ENCODE assay signal across 21 cellular contexts in genomic region chr5:90368454-90369246, GRCh38. TPM values are rescaled to one million over a fixed set of nuclear protein-coding genes. Genes with fewer than 3 reads are reported as not detected.
A peak's percentile ranks its signal among the peaks of the same experiment; 100 is the strongest.
DNase-seq lines count a peak whose midpoint lies in the region; ATAC-seq and TF ChIP-seq lines count a peak whose summit lies in the region.
"Had no signal": no experiment of that assay in that cellular context is flagged by ENCODE, and none has a peak within 500 bp of the region (broad histone marks: within the 10 kb centered on the region; RNA-seq: fewer than 3 reads in every experiment).

No MANE protein-coding gene starts in this region.

- no peaks in the 10 kb centered on the region for H3K9me3 ChIP-seq in right atrium auricular region
- H3K9me3 ChIP-seq: SJCRH30 had no signal

- no peak overlapping the region for H3K27ac Mint-ChIP-seq in natural killer cell
- H3K27ac Mint-ChIP-seq: CD4-positive, alpha-beta T cell had no signal

- no peaks in the 10 kb centered on the region for H3K36me3 Mint-ChIP-seq in natural killer cell

- no peak overlapping the region for H3K4me3 Mint-ChIP-seq in natural killer cell
- H3K4me3 Mint-ChIP-seq: CD4-positive, alpha-beta T cell had no signal

- H3K27me3 ChIP-seq in right atrium auricular region: no peaks in the 10 kb centered on the region
- H3K27me3 ChIP-seq: SJCRH30 had no signal

- no peaks in the 10 kb centered on the region for H3K4me1 ChIP-seq in right atrium auricular region
- H3K4me1 ChIP-seq: A549, heart right ventricle, parathyroid adenoma, SJCRH30 had no signal

- H3K9me3 Mint-ChIP-seq in natural killer cell: peaks cover 0 to 2% of the 10 kb centered on the region in 2 donors

- ATAC-seq in GM19395 (IDR thresholded peaks at IDR 0.05; ENCODE audit: unreplicated experiment) (peak; percentile 93), HG02642 (IDR thresholded peaks at IDR 0.05; ENCODE audit: poor library complexity, unreplicated experiment) (peak; percentile 85), HG03342 (IDR thresholded peaks at IDR 0.05; ENCODE audit: unreplicated experiment) (peak; percentile 82), natural killer cell (no peak)
- ATAC-seq: A549, HCT116, heart right ventricle had no signal

- H3K4me3 ChIP-seq in right atrium auricular region: no peak overlapping the region
- H3K4me3 ChIP-seq: A549, coronary artery, heart right ventricle, SJCRH30 had no signal

- H3K36me3 ChIP-seq in right atrium auricular region: no peaks in the 10 kb centered on the region
- H3K36me3 ChIP-seq: heart right ventricle, SJCRH30 had no signal

- intact Hi-C loops in natural killer cell (cut with micrococcal nuclease): no loop called here

- DNase-seq in GM13976 (ENCODE audit: low spot score) (peak; percentile 17), natural killer cell (no peak), right atrium auricular region (ENCODE audit: low spot score) (no peak), NCI-H1092 treated with DMSO at 0.1 percent for 48 hours (lab: John Stamatoyannopoulos, UW) (no peak), NCI-H2029 treated with DMSO at 0.1 percent for 48 hours (lab: John Stamatoyannopoulos, UW) (no peak)
- DNase-seq: activated CD4-positive, alpha-beta T cell treated with anti-CD3 and anti-CD28 coated beads, Interleukin-2, amount 50 U/mL, for 4 hours; amniotic stem cell; CD4-positive, alpha-beta T cell; EL; heart right ventricle; kidney glomerular epithelial cell; NCI-H2171; SJCRH30; substantia nigra had no signal

- TF ChIP-seq CTCF in GM13976 (IDR thresholded peaks at IDR 0.05; ENCODE audit: borderline replicate concordance, control extremely low read depth, extremely low read depth, insufficient read depth, missing control alignments) (no peak), natural killer cell (IDR thresholded peaks at IDR 0.05) (no peak), right atrium auricular region (IDR thresholded peaks at IDR 0.05) (no peak)

- in situ Hi-C loops in GM13976 (cut with MboI; ENCODE audit: low sequenced_read_pairs, unreplicated experiment): no loop called here

- no peak overlapping the region for H3K27ac ChIP-seq in right atrium auricular region
- H3K27ac ChIP-seq: A549, coronary artery, heart right ventricle, parathyroid adenoma, SJCRH30 had no signal

- no peaks in the 10 kb centered on the region for H3K4me1 Mint-ChIP-seq in natural killer cell

- peaks cover 8 to 10% of the 10 kb centered on the region in 2 donors for H3K27me3 Mint-ChIP-seq in natural killer cell (ENCODE audit: low read depth in 2 of 2)

RNA-seq across cellular contexts. Expression of gene CETN3, which starts 40.9 kb away (rescaled TPM):
- total RNA-seq in natural killer cell (1 to 10 TPM; 3.2 to 8.5 (median 4.0) TPM), right atrium auricular region (10 to 100 TPM in 1 of 2 donors, 1 to 10 TPM in 1; 5.9 to 14.2 TPM)

Comparison
In these comparisons a context has a peak if more than half of its experiments do, and no peak if none do; other contexts are left out.
1. ATAC-seq: peak in GM19395 (single experiment), HG02642 (single experiment) and HG03342 (single experiment); none in natural killer cell (0 of 3).